ENCODE assay signal across 12 cellular contexts in the genomic region with DNA sequence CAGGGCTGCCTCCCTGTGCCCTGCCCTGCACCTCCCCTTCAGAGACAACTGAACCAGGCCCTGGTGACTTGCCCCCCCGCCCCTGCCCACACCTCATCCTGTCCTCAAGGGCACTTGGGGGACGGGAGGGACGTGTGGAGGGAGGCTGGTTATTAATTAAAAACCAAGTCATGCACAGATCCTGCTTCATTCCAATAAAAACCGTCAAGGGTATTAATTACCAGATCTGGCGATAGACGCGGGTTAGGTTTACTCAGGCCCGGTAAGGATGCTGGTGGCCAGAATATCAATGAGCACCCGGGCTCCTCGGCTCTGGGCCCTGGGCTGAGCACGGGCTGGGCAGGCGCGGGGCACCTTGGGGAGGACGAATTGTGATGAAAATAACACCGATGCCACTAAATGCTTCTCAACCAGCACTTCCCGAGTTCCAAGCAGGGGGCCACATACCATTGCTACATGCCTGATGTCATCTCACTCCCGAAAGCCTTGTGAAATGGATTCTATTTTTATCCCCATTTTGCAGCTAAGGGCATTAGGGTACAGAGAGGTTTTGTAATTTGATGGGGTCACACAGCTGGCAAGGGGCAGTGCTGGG. TPM values are rescaled to one million over a fixed set of nuclear protein-coding genes. Genes with fewer than 3 reads are reported as not detected.
DNase-seq lines count a peak whose midpoint lies in the region; ATAC-seq, FAIRE-seq and TF ChIP-seq lines count a peak whose summit lies in the region.
"Had no signal": no experiment of that assay in that cellular context is flagged by ENCODE, and none has a peak within 500 bp of the region (broad histone marks: within the 10 kb centered on the region; RNA-seq: fewer than 3 reads in every experiment).

No MANE protein-coding gene starts in this region.

- no peak for FAIRE-seq in HTR-8/SVneo (lab: Jason Lieb, UNC)

- intact Hi-C loops in natural killer cell (cut with micrococcal nuclease), result no loop called here

- H3K4me1 Mint-ChIP-seq in nephron (no peaks in the 10 kb centered on the region), nephron progenitor cell (no peaks in the 10 kb centered on the region), natural killer cell (no peaks in the 10 kb centered on the region)

- peak overlapping the region; percentile 10 for H3K9ac ChIP-seq in endocrine pancreas (ENCODE audit: control insufficient read depth, insufficient read depth, low read length)

- H3K4me3 Mint-ChIP-seq in nephron, result no peak overlapping the region
- no peak overlapping the region for H3K4me3 Mint-ChIP-seq in nephron progenitor cell
- no peak overlapping the region for H3K4me3 Mint-ChIP-seq in natural killer cell

- DNase-seq in EH (ENCODE audit: low read depth) (peak; percentile 90), MV-4-11 (lab: John Stamatoyannopoulos, UW) (peak; percentile 78), nephron progenitor cell (no peak), HTR-8/SVneo (ENCODE audit: insufficient read length, low spot score) (no peak), natural killer cell (no peak)
- DNase-seq: activated CD4-positive, CD25-positive, alpha-beta regulatory T cell; stimulated activated CD8-positive, alpha-beta memory T cell treated with anti-CD3 and anti-CD28 coated beads, Interleukin-4, amount 100 ng/mL, for 48 hours had no signal

- H3K27me3 Mint-ChIP-seq in nephron (ENCODE audit: low read depth), result peaks cover 3% of the 10 kb centered on the region
- H3K27me3 Mint-ChIP-seq in nephron progenitor cell (ENCODE audit: low read depth, poor library complexity), result peaks cover 9% of the 10 kb centered on the region
- H3K27me3 Mint-ChIP-seq in natural killer cell (ENCODE audit: low read depth in 2 of 2), result no peaks in the 10 kb centered on the region

- TF ChIP-seq CTCF in nephron (IDR thresholded peaks at IDR 0.05; ENCODE audit: unreplicated experiment in 3 of 3) (no peak), nephron progenitor cell (IDR thresholded peaks at IDR 0.05) (no peak), natural killer cell (IDR thresholded peaks at IDR 0.05) (no peak)

- H3K36me3 Mint-ChIP-seq in nephron (ENCODE audit: low read depth) (no peaks in the 10 kb centered on the region), nephron progenitor cell (ENCODE audit: low read depth) (no peaks in the 10 kb centered on the region), natural killer cell (no peaks in the 10 kb centered on the region)

- H3K9me3 Mint-ChIP-seq in nephron, result no peaks in the 10 kb centered on the region
- H3K9me3 Mint-ChIP-seq in nephron progenitor cell, result no peaks in the 10 kb centered on the region
- no peaks in the 10 kb centered on the region for H3K9me3 Mint-ChIP-seq in natural killer cell
- H3K9me3 Mint-ChIP-seq: activated T-helper 2 cell treated with anti-CD3 and anti-CD28 coated beads, Interferon-gamma antibody, Interleukin-2, Interleukin-4, amounts not matched to agents 10 μg/mL and 5 μg/mL and 100 μg/mL, durations not matched to agents 14 hours and 24 hours and 36 hours had no signal

- no peak overlapping the region for H3K4me3 ChIP-seq in endocrine pancreas (ENCODE audit: control insufficient read depth, insufficient read depth, low read length)
- H3K4me3 ChIP-seq: skin epidermis had no signal

- no peaks in the 10 kb centered on the region for H3K36me3 ChIP-seq in endocrine pancreas (ENCODE audit: control insufficient read depth, insufficient read depth, low read length)

- no peaks in the 10 kb centered on the region for H3K27me3 ChIP-seq in endocrine pancreas (ENCODE audit: control insufficient read depth, insufficient read depth, low read length)

- H3K4me1 ChIP-seq in endocrine pancreas (ENCODE audit: control insufficient read depth, insufficient read depth, low read length), result no peaks in the 10 kb centered on the region

- H3K9me3 ChIP-seq in endocrine pancreas (ENCODE audit: control insufficient read depth, low read length), result no peaks in the 10 kb centered on the region

- no peak for ATAC-seq in GM21529 (IDR thresholded peaks at IDR 0.05; ENCODE audit: unreplicated experiment)
- no peak for ATAC-seq in natural killer cell

- H3K27ac Mint-ChIP-seq in nephron (peak overlapping the region in 2 of 3 experiments; percentile 60 to 84), nephron progenitor cell (no peak overlapping the region), natural killer cell (no peak overlapping the region)
- H3K27ac Mint-ChIP-seq: activated T-helper 2 cell treated with anti-CD3 and anti-CD28 coated beads, Interferon-gamma antibody, Interleukin-2, Interleukin-4, amounts not matched to agents 10 μg/mL and 5 μg/mL and 100 μg/mL, durations not matched to agents 14 hours and 24 hours and 36 hours had no signal

RNA-seq across cellular contexts. Expression of a gene that starts 24.5 kb away (rescaled TPM):
- not detected for total RNA-seq in natural killer cell

Comparison
In these comparisons a context has a peak if more than half of its experiments do, and no peak if none do; other contexts are left out.
1. DNase-seq: peak in EH (single experiment) and MV-4-11 (single experiment); none in nephron progenitor cell (single experiment), HTR-8/SVneo (single experiment) and natural killer cell (single experiment).
2. H3K27ac Mint-ChIP-seq: peak in nephron (2 of 3); none in nephron progenitor cell (single experiment) and natural killer cell (0 of 2).